8 cellular contexts compared by ENCODE assay signal in genomic region chr12:88579941-88580871, GRCh38. TPM values are rescaled to one million over a fixed set of nuclear protein-coding genes. Genes with fewer than 3 reads are reported as not detected.
A peak's percentile ranks its signal among the peaks of the same experiment; 100 is the strongest.
DNase-seq lines count a peak whose midpoint lies in the region; ATAC-seq and TF ChIP-seq lines count a peak whose summit lies in the region.

TSS of gene KITLG (minus strand) at chr12:88580471. CDS start at chr12:88580278, 193 bp downstream.

- H3K9me3 ChIP-seq in upper lobe of right lung = no peaks in the 10 kb centered on the region

- H3K9me3 Mint-ChIP-seq in activated T-helper 17 cell treated with anti-CD3 and anti-CD28 coated beads, Interleukin-2, amount 50 U/mL, for 72 hours = no peaks in the 10 kb centered on the region
- peaks cover 0 to 4% (median 3%) of the 10 kb centered on the region in 7 donors for H3K9me3 Mint-ChIP-seq in naive B cell

- H3K4me1 Mint-ChIP-seq in activated T-helper 17 cell treated with anti-CD3 and anti-CD28 coated beads, Interleukin-2, amount 50 U/mL, for 72 hours = no peaks in the 10 kb centered on the region
- peaks cover 0 to 15% (median 8%) of the 10 kb centered on the region in 3 donors for H3K4me1 Mint-ChIP-seq in naive B cell

- ATAC-seq in GM18907 (IDR thresholded peaks at IDR 0.05; ENCODE audit: unreplicated experiment) (peak; percentile 88), HG03354 (IDR thresholded peaks at IDR 0.05; ENCODE audit: poor library complexity, severe bottlenecking, unreplicated experiment) (peak; percentile 78), naive B cell (ENCODE audit: low read depth in 2 of 2) (no peak), upper lobe of right lung (peak; percentile 97)
- ATAC-seq in activated T-helper 17 cell treated with anti-CD3 and anti-CD28 coated beads, Interleukin-2, amount 50 U/mL, for 72 hours (replicated peaks) = peak; percentile 61

- H3K27ac ChIP-seq in upper lobe of right lung = peak within 1 kb of the TSS; percentile 81

- POLR2A ChIA-PET in AG04449 (lab: Yijun Ruan, JAX) = interaction anchor here (0.6 to 1.8 kb wide), 25 partner anchors 8 to 483 kb away, joined by 3 to 8 read pairs (median 4); no protein-coding TSS in a partner anchor

- peaks cover 35% of the 10 kb centered on the region for H3K27me3 Mint-ChIP-seq in activated T-helper 17 cell treated with anti-CD3 and anti-CD28 coated beads, Interleukin-2, amount 50 U/mL, for 72 hours
- peaks cover 29 to 42% (median 31%) of the 10 kb centered on the region in 3 donors for H3K27me3 Mint-ChIP-seq in naive B cell

- H3K4me3 ChIP-seq in AG04449 (ENCODE audit: low read depth, low read length) (peak within 1 kb of the TSS; percentile 84), fibroblast of villous mesenchyme (ENCODE audit: low read depth, low read length) (peak within 1 kb of the TSS; percentile 66), upper lobe of right lung (peak within 1 kb of the TSS; percentile 77)

- H3K27ac Mint-ChIP-seq in activated T-helper 17 cell treated with anti-CD3 and anti-CD28 coated beads, Interleukin-2, amount 50 U/mL, for 72 hours = no peak within 1 kb of the TSS
- no peak within 1 kb of the TSS for H3K27ac Mint-ChIP-seq in naive B cell

- peaks cover 6% of the 10 kb centered on the region for H3K4me1 ChIP-seq in upper lobe of right lung

- H3K36me3 Mint-ChIP-seq in activated T-helper 17 cell treated with anti-CD3 and anti-CD28 coated beads, Interleukin-2, amount 50 U/mL, for 72 hours (ENCODE audit: low read depth) = no peaks in the 10 kb centered on the region
- H3K36me3 Mint-ChIP-seq in naive B cell = no peaks in the 10 kb centered on the region

- no peaks in the 10 kb centered on the region for H3K27me3 ChIP-seq in upper lobe of right lung

- TF ChIP-seq CTCF in AG04449 (IDR thresholded peaks at IDR 0.05; ENCODE audit: insufficient read depth, low read length, missing control alignments) (peak; percentile 48), fibroblast of villous mesenchyme (IDR thresholded peaks at IDR 0.05; ENCODE audit: insufficient read depth, low read depth, low read length) (peak; percentile 21), upper lobe of right lung (IDR thresholded peaks at IDR 0.05) (peak; percentile 31)

- no peaks in the 10 kb centered on the region for H3K36me3 ChIP-seq in upper lobe of right lung

- H3K4me3 Mint-ChIP-seq in activated T-helper 17 cell treated with anti-CD3 and anti-CD28 coated beads, Interleukin-2, amount 50 U/mL, for 72 hours = peak within 1 kb of the TSS; percentile 61
- H3K4me3 Mint-ChIP-seq in naive B cell = peak within 1 kb of the TSS in 5 of 8 donors; percentile 25 to 61 (median 46)

- intact Hi-C loops in upper lobe of right lung (cut with DNase I) = no loop called here

- CTCF ChIA-PET in AG04449 (lab: Yijun Ruan, JAX) = interaction anchor here (0.6 to 5.8 kb wide), 20 partner anchors 9 to 882 kb away, joined by 3 to 34 read pairs (median 3); partner anchors contain the start of genes CEP290 and TMTC3

- DNase-seq in AG04449 (ENCODE audit: low read depth, low spot score) (no peak), NCI-H345 treated with DMSO at 0.1 percent for 48 hours (lab: John Stamatoyannopoulos, UW; ENCODE audit: unreplicated experiment) (peak; percentile 91), fibroblast of villous mesenchyme (ENCODE audit: low read depth) (peak; percentile 83), naive B cell (no peak), upper lobe of right lung (peak; percentile 94)

RNA-seq across cellular contexts. Expression of gene KITLG, which starts in this region (rescaled TPM):
- total RNA-seq in activated T-helper 17 cell treated with anti-CD3 and anti-CD28 coated beads, Interleukin-2, amount 50 U/mL, for 72 hours = under 1 TPM in 1 of 2 donors, not detected in 1; 0.05 TPM
- 13.8 and 16.4 TPM in 2 replicates for total RNA-seq in fibroblast of villous mesenchyme
- not detected for polyA plus RNA-seq in naive B cell (ENCODE audit: low read depth in 6 of 6)
- 68.1 TPM for total RNA-seq in upper lobe of right lung

Comparison
In these comparisons a context has a peak if more than half of its experiments do, and no peak if none do; other contexts are left out.
1. RNA of gene KITLG (total RNA-seq): 68.1 TPM in upper lobe of right lung (single experiment) and 13.8 to 16.4 TPM in fibroblast of villous mesenchyme; 0.05 TPM in activated T-helper 17 cell treated with anti-CD3 and anti-CD28 coated beads, Interleukin-2, amount 50 U/mL, for 72 hours; every median in the first group is over 10 times any median in the second.
2. Peak in ATAC-seq in activated T-helper 17 cell treated with anti-CD3 and anti-CD28 coated beads, Interleukin-2, amount 50 U/mL, for 72 hours; RNA of the gene not detected or under 1 TPM.
3. DNase-seq: peak in NCI-H345 treated with DMSO at 0.1 percent for 48 hours (single experiment), fibroblast of villous mesenchyme (single experiment) and upper lobe of right lung (single experiment); none in AG04449 (single experiment) and naive B cell (single experiment).
4. ATAC-seq: peak in GM18907 (single experiment), HG03354 (single experiment) and upper lobe of right lung (single experiment); none in naive B cell (0 of 2).
5. Peak in every context shown above with its lines, with median percentiles within 50 percentile points of each other: H3K4me3 ChIP-seq and CTCF ChIP-seq.